In genomic region chr1:228163004-228163753, GRCh38 we compare ENCODE assay signal across 8 cellular contexts. TPM values are rescaled to one million over a fixed set of nuclear protein-coding genes. Genes with fewer than 3 reads are reported as not detected.
A peak's percentile ranks its signal among the peaks of the same experiment; 100 is the strongest.
DNase-seq lines count a peak whose midpoint lies in the region; ATAC-seq and TF ChIP-seq lines count a peak whose summit lies in the region.

No MANE protein-coding gene starts in this region.

- H3K18ac ChIP-seq in mesendoderm (ENCODE audit: low read length): no peak overlapping the region

- H3K4me3 ChIP-seq in duodenal mucosa (ENCODE audit: low read depth in 1 of 2, low read length in 2 of 2) (no peak overlapping the region), mesendoderm (ENCODE audit: low read length) (no peak overlapping the region), transverse colon (no peak overlapping the region)

- H2AK5ac ChIP-seq in mesendoderm (ENCODE audit: low read length): no peak overlapping the region

- H3K4me1 ChIP-seq in duodenal mucosa (ENCODE audit: control insufficient read depth in 1 of 2, insufficient read depth in 2 of 2, low read length in 2 of 2) (peaks cover 28 to 34% of the 10 kb centered on the region in 2 donors), mesendoderm (ENCODE audit: control insufficient read depth, low read depth, low read length) (peaks cover 2% of the 10 kb centered on the region), transverse colon (peaks cover 8 to 26% (median 21%) of the 10 kb centered on the region in 4 donors)

- H3K79me1 ChIP-seq in mesendoderm (ENCODE audit: low read length): peaks cover 5% of the 10 kb centered on the region

- no peak for TF ChIP-seq CTCF in RWPE1 (conservative IDR thresholded peaks at IDR 0.05; ENCODE audit: low read depth)
- no peak for TF ChIP-seq CTCF in transverse colon (IDR thresholded peaks at IDR 0.05)

- POLR2A ChIA-PET in RWPE1 (lab: Yijun Ruan, JAX; ENCODE audit: low non-redundant PET): interaction anchor here (1.4 kb wide), 1 partner anchor 13 kb away, joined by 11 read pairs; the partner anchor contains the start of gene GJC2

- H3K9me3 ChIP-seq in duodenal mucosa (ENCODE audit: control insufficient read depth in 1 of 2, low read length in 2 of 2) (no peaks in the 10 kb centered on the region), transverse colon (no peaks in the 10 kb centered on the region)

- no peak overlapping the region for H4K8ac ChIP-seq in mesendoderm (ENCODE audit: low read depth, low read length)

- H3K9ac ChIP-seq in duodenal mucosa (ENCODE audit: low read depth in 1 of 2, low read length in 2 of 2) (peak overlapping the region in 1 of 2 donors; percentile 25), mesendoderm (ENCODE audit: low read length) (peak overlapping the region; percentile 38)

- peaks cover 2% of the 10 kb centered on the region for H3K79me2 ChIP-seq in mesendoderm (ENCODE audit: control insufficient read depth, insufficient read depth, low read length)

- no peak overlapping the region for H3K4ac ChIP-seq in mesendoderm (ENCODE audit: low read depth, low read length)

- no peak overlapping the region for H3K4me2 ChIP-seq in mesendoderm (ENCODE audit: low read length)

- H3K27ac ChIP-seq in RWPE1: peak overlapping the region; percentile 100
- peak overlapping the region; percentile 62 for H3K27ac ChIP-seq in duodenal mucosa (ENCODE audit: low read depth, low read length)
- no peak overlapping the region for H3K27ac ChIP-seq in mesendoderm (ENCODE audit: low read depth, low read length)
- peak overlapping the region; percentile 3 to 24 (median 20) for H3K27ac ChIP-seq in transverse colon

- no peak for ATAC-seq in HG02678 (IDR thresholded peaks at IDR 0.05; ENCODE audit: unreplicated experiment)

- in situ Hi-C loops in transverse colon (cut with MboI; ENCODE audit: low pct_ligation_motif_present in 1 of 4, low pct_unique_long_range_greater_than_20kb in 1 of 4, low sequenced_read_pairs in 3 of 4): no loop called here

- H3K23ac ChIP-seq in mesendoderm (ENCODE audit: low read length): peak overlapping the region; percentile 48

- intact Hi-C loops in transverse colon (cut with DNase I; ENCODE audit: low total_unique reads): no loop called here

- no peak overlapping the region for H2BK5ac ChIP-seq in mesendoderm (ENCODE audit: low read length)

- peak overlapping the region; percentile 79 for H3K56ac ChIP-seq in mesendoderm (ENCODE audit: low read length)

- no peak overlapping the region for H2BK15ac ChIP-seq in mesendoderm (replicated peaks; ENCODE audit: low read depth)

- no peak for TF ChIP-seq EP300 in transverse colon (IDR thresholded peaks at IDR 0.05; ENCODE audit: low read depth)

- no peak overlapping the region for H2BK120ac ChIP-seq in mesendoderm (ENCODE audit: low read depth, low read length)

- TF ChIP-seq POLR2A in transverse colon (IDR thresholded peaks at IDR 0.05): no peak

- H3K36me3 ChIP-seq in duodenal mucosa (ENCODE audit: control insufficient read depth in 1 of 2, insufficient read depth in 2 of 2, low read length in 2 of 2): no peaks in the 10 kb centered on the region
- no peaks in the 10 kb centered on the region for H3K36me3 ChIP-seq in mesendoderm (ENCODE audit: control insufficient read depth, insufficient read depth, low read length)
- no peaks in the 10 kb centered on the region for H3K36me3 ChIP-seq in transverse colon

- DNase-seq in RWPE1 (ENCODE audit: low spot score): peak; percentile 82
- no peak for DNase-seq in mesendoderm
- DNase-seq in transverse colon: peak; percentile 51
- no peak for DNase-seq in cerebellar cortex (ENCODE audit: low spot score)
- no peak for DNase-seq in NCI-H774 (lab: John Stamatoyannopoulos, UW)
- DNase-seq in activated CD4-positive, CD25-positive, alpha-beta regulatory T cell treated with anti-CD3 and anti-CD28 coated beads, Interleukin-2, amount 50 U/mL, for 72 hours: no peak

- H4K5ac ChIP-seq in mesendoderm (ENCODE audit: low read length): no peak overlapping the region

- CTCF ChIA-PET in RWPE1 (lab: Yijun Ruan, JAX): no interaction called here

- H3K27me3 ChIP-seq in duodenal mucosa (ENCODE audit: control insufficient read depth in 1 of 2, insufficient read depth in 2 of 2, low read length in 2 of 2) (peaks cover 0 to 2% of the 10 kb centered on the region in 2 donors), mesendoderm (ENCODE audit: insufficient read depth, low read length, poor library complexity) (no peaks in the 10 kb centered on the region), transverse colon (no peaks in the 10 kb centered on the region)

- WGBS in mesendoderm (ENCODE audit: extremely low coverage, insufficient coverage, low lambda C conversion rate): no CpG with 5 or more reads among the region's 30 CpGs
- 55% methylated on average over 29 of the region's 30 CpGs; no CpG with 5 or more reads in 1 of the 2 donors for WGBS in transverse colon (ENCODE audit: low coverage in 1 of 2), 2 donors

RNA-seq across cellular contexts. Expression of gene IBA57, which starts 2.4 kb away (rescaled TPM):
- polyA plus RNA-seq in mesendoderm (2013, experiment 1 of 2): 2.7 TPM
- 3.0 TPM for polyA plus RNA-seq in mesendoderm (2013, experiment 2 of 2)
- total RNA-seq in transverse colon: 10 to 100 TPM in 3 of 4 donors, 1 to 10 TPM in 1; 7.5 to 13.5 (median 10.4) TPM

RNA-seq across cellular contexts. Expression of gene GJC2, which starts 13.4 kb away (rescaled TPM):
- 0.18 TPM for polyA plus RNA-seq in mesendoderm (2013, experiment 1 of 2)
- 0.25 TPM for polyA plus RNA-seq in mesendoderm (2013, experiment 2 of 2)
- 1 to 10 TPM in 2 of 4 donors, under 1 TPM in 2; 0.20 to 7.1 (median 1.4) TPM for total RNA-seq in transverse colon

RNA-seq across cellular contexts. Expression of gene GUK1, which starts 23.1 kb away (rescaled TPM):
- 87.6 TPM for polyA plus RNA-seq in mesendoderm (2013, experiment 1 of 2)
- 89.9 TPM for polyA plus RNA-seq in mesendoderm (2013, experiment 2 of 2)
- 100 to 1,000 TPM; 183 to 573 (median 382) TPM for total RNA-seq in transverse colon

RNA-seq across cellular contexts. Expression of gene OBSCN, which starts 44.7 kb away (rescaled TPM):
- polyA plus RNA-seq in mesendoderm (2013, experiment 1 of 2): 5.0 TPM
- polyA plus RNA-seq in mesendoderm (2013, experiment 2 of 2): 5.2 TPM
- total RNA-seq in transverse colon: 10 to 100 TPM; 11.9 to 21.7 (median 15.8) TPM

RNA-seq across cellular contexts. Expression of gene MRPL55, which starts 54.1 kb away (rescaled TPM):
- 64.4 TPM for polyA plus RNA-seq in mesendoderm (2013, experiment 1 of 2)
- 65.3 TPM for polyA plus RNA-seq in mesendoderm (2013, experiment 2 of 2)
- total RNA-seq in transverse colon: 10 to 100 TPM; 47.1 to 95.5 (median 77.1) TPM

Comparison
In these comparisons a context has a peak if more than half of its experiments do, and no peak if none do; other contexts are left out.
1. DNase-seq: peak in RWPE1 (single experiment) and transverse colon (single experiment); none in mesendoderm (single experiment), cerebellar cortex (single experiment), NCI-H774 (single experiment) and activated CD4-positive, CD25-positive, alpha-beta regulatory T cell treated with anti-CD3 and anti-CD28 coated beads, Interleukin-2, amount 50 U/mL, for 72 hours (single experiment).